ENCODE assay signal across 8 cellular contexts in genomic region chr9:134455951-134456739, GRCh38.
DNase-seq lines count a peak whose midpoint lies in the region; ATAC-seq and TF ChIP-seq lines count a peak whose summit lies in the region.

No MANE protein-coding gene starts in this region.

- no peak for TF ChIP-seq CTCF in RWPE1 (conservative IDR thresholded peaks at IDR 0.05; ENCODE audit: low read depth)

- CTCF ChIA-PET in RWPE1 (lab: Yijun Ruan, JAX): interaction anchor here (0.7 to 1.9 kb wide), 8 partner anchors 10 to 283 kb away, joined by 3 to 9 read pairs (median 5); no protein-coding TSS in a partner anchor
- CTCF ChIA-PET in activated naive CD4-positive, alpha-beta T cell treated with anti-CD3 and anti-CD28 coated beads, Interleukin-2, amount 10 ng/mL, durations not matched to agents 7 days and 5 days (lab: Charles Lee): interaction anchor here (0.6 to 1.9 kb wide), 2 partner anchors 13 to 420 kb away, joined by 3 to 7 read pairs; no protein-coding TSS in a partner anchor

- H3K4me3 ChIP-seq in HAP-1: no peak overlapping the region

- peaks cover 9% of the 10 kb centered on the region for H3K27me3 Mint-ChIP-seq in activated naive CD4-positive, alpha-beta T cell treated with anti-CD3 and anti-CD28 coated beads, Interleukin-2, amount 10 ng/mL, durations not matched to agents 7 days and 5 days

- no peaks in the 10 kb centered on the region for H3K36me3 ChIP-seq in HAP-1 (replicated peaks)

- peak overlapping the region; percentile 98 for H3K27ac ChIP-seq in RWPE1

- H3K4me1 Mint-ChIP-seq in activated naive CD4-positive, alpha-beta T cell treated with anti-CD3 and anti-CD28 coated beads, Interleukin-2, amount 10 ng/mL, durations not matched to agents 7 days and 5 days: peaks cover 13% of the 10 kb centered on the region

- H3K9me3 ChIP-seq in HAP-1: no peaks in the 10 kb centered on the region

- no peak for ATAC-seq in HG03097 (IDR thresholded peaks at IDR 0.05; ENCODE audit: low FRiP score, unreplicated experiment)

- no peaks in the 10 kb centered on the region for H3K4me1 ChIP-seq in HAP-1

- no peaks in the 10 kb centered on the region for H3K36me3 Mint-ChIP-seq in activated naive CD4-positive, alpha-beta T cell treated with anti-CD3 and anti-CD28 coated beads, Interleukin-2, amount 10 ng/mL, durations not matched to agents 7 days and 5 days

- in situ Hi-C loops in HAP-1 (cut with MboI; ENCODE audit: low sequenced_read_pairs): no loop called here

- DNase-seq in GM04503 (ENCODE audit: low read depth): peak; percentile 97
- peak; percentile 85 for DNase-seq in RWPE1 (ENCODE audit: low spot score)
- DNase-seq in activated naive CD4-positive, alpha-beta T cell treated with anti-CD3 and anti-CD28 coated beads, Interleukin-2, amount 10 ng/mL, durations not matched to agents 7 days and 5 days: peak; percentile 84
- DNase-seq in germinal center (ENCODE audit: low spot score): peak; percentile 21
- peak; percentile 90 for DNase-seq in pulmonary artery endothelial cell (ENCODE audit: low read depth, low spot score)
- peak; percentile 86 for DNase-seq in ureter (ENCODE audit: low spot score)
- DNase-seq in HAP-1 (ENCODE audit: low spot score in 2 of 2): no peak

- no peaks in the 10 kb centered on the region for H3K9me3 Mint-ChIP-seq in activated naive CD4-positive, alpha-beta T cell treated with anti-CD3 and anti-CD28 coated beads, Interleukin-2, amount 10 ng/mL, durations not matched to agents 7 days and 5 days

- POLR2A ChIA-PET in RWPE1 (lab: Yijun Ruan, JAX; ENCODE audit: low non-redundant PET): interaction anchor here (0.7 kb wide), 1 partner anchor 19 kb away, joined by 3 read pairs; no protein-coding TSS in a partner anchor

- H3K4me3 Mint-ChIP-seq in activated naive CD4-positive, alpha-beta T cell treated with anti-CD3 and anti-CD28 coated beads, Interleukin-2, amount 10 ng/mL, durations not matched to agents 7 days and 5 days: peak overlapping the region; percentile 60

- H3K27ac Mint-ChIP-seq in activated naive CD4-positive, alpha-beta T cell treated with anti-CD3 and anti-CD28 coated beads, Interleukin-2, amount 10 ng/mL, durations not matched to agents 7 days and 5 days: peak overlapping the region; percentile 91

- no peaks in the 10 kb centered on the region for H3K27me3 ChIP-seq in HAP-1 (ENCODE audit: low read depth)

Comparison
In these comparisons a context has a peak if more than half of its experiments do, and no peak if none do; other contexts are left out.
1. DNase-seq: peak in GM04503 (single experiment), RWPE1 (single experiment), activated naive CD4-positive, alpha-beta T cell treated with anti-CD3 and anti-CD28 coated beads, Interleukin-2, amount 10 ng/mL, durations not matched to agents 7 days and 5 days (single experiment), germinal center (single experiment), pulmonary artery endothelial cell (single experiment) and ureter (single experiment); none in HAP-1 (0 of 2).